ENCODE assay signal across 20 cellular contexts in genomic region chr16:69293401-69293800, GRCh38. TPM values are rescaled to one million over a fixed set of nuclear protein-coding genes. Genes with fewer than 3 reads are reported as not detected.
"Had no signal": no experiment of that assay in that cellular context is flagged by ENCODE, and none has a peak within 500 bp of the region (broad histone marks: within the 10 kb centered on the region; RNA-seq: fewer than 3 reads in every experiment).

No MANE protein-coding gene starts in this region.

- H3K4me1 Mint-ChIP-seq: activated CD8-positive, alpha-beta memory T cell treated with anti-CD3 and anti-CD28 coated beads, Interleukin-2, amount 10 ng/mL, durations not matched to agents 7 days and 5 days; activated naive CD8-positive, alpha-beta T cell treated with anti-CD3 and anti-CD28 coated beads, Interleukin-2, amount 10 ng/mL, durations not matched to agents 7 days and 5 days; mesothelial cell of epicardium; neural crest cell had no signal

- H3K36me3 Mint-ChIP-seq: activated naive CD8-positive, alpha-beta T cell treated with anti-CD3 and anti-CD28 coated beads, Interleukin-2, amount 10 ng/mL, durations not matched to agents 7 days and 5 days had no signal

- H3K27me3 Mint-ChIP-seq: activated CD8-positive, alpha-beta memory T cell treated with anti-CD3 and anti-CD28 coated beads, Interleukin-2, amount 10 ng/mL, durations not matched to agents 7 days and 5 days; activated naive CD8-positive, alpha-beta T cell treated with anti-CD3 and anti-CD28 coated beads, Interleukin-2, amount 10 ng/mL, durations not matched to agents 7 days and 5 days; effector memory CD8-positive, alpha-beta T cell had no signal

- H3K4me3 ChIP-seq: gastrocnemius medialis, heart right ventricle, lung, sigmoid colon, spleen, tibial artery had no signal

- H3K27ac ChIP-seq: brain microvascular endothelial cell, gastrocnemius medialis, heart right ventricle, sigmoid colon, spleen, tibial artery had no signal

- FAIRE-seq: urothelium cell line had no signal

- H3K9me3 Mint-ChIP-seq: activated naive CD8-positive, alpha-beta T cell treated with anti-CD3 and anti-CD28 coated beads, Interleukin-2, amount 10 ng/mL, durations not matched to agents 7 days and 5 days; effector memory CD8-positive, alpha-beta T cell; mesothelial cell of epicardium; neural crest cell; T-helper 2 cell treated with Interferon-gamma antibody and Interleukin-4, amounts not matched to agents 5 μg/mL and 100 μg/mL, for 36 hours had no signal

- H3K27ac Mint-ChIP-seq: activated CD8-positive, alpha-beta memory T cell treated with anti-CD3 and anti-CD28 coated beads, Interleukin-2, amount 10 ng/mL, durations not matched to agents 7 days and 5 days; activated naive CD8-positive, alpha-beta T cell treated with anti-CD3 and anti-CD28 coated beads, Interleukin-2, amount 10 ng/mL, durations not matched to agents 7 days and 5 days; effector memory CD8-positive, alpha-beta T cell; mesothelial cell of epicardium; T-helper 2 cell treated with Interferon-gamma antibody and Interleukin-4, amounts not matched to agents 5 μg/mL and 100 μg/mL, for 36 hours had no signal

- H3K4me3 Mint-ChIP-seq: activated CD8-positive, alpha-beta memory T cell treated with anti-CD3 and anti-CD28 coated beads, Interleukin-2, amount 10 ng/mL, durations not matched to agents 7 days and 5 days; activated naive CD8-positive, alpha-beta T cell treated with anti-CD3 and anti-CD28 coated beads, Interleukin-2, amount 10 ng/mL, durations not matched to agents 7 days and 5 days; effector memory CD8-positive, alpha-beta T cell; mesothelial cell of epicardium; neural crest cell; T-helper 2 cell treated with Interferon-gamma antibody and Interleukin-4, amounts not matched to agents 5 μg/mL and 100 μg/mL, for 36 hours had no signal

- H3K9me3 ChIP-seq: gastrocnemius medialis, heart right ventricle, sigmoid colon, spleen, tibial artery had no signal

- ATAC-seq: activated CD8-positive, alpha-beta memory T cell treated with anti-CD3 and anti-CD28 coated beads, Interleukin-2, amount 10 ng/mL, durations not matched to agents 7 days and 5 days; effector memory CD8-positive, alpha-beta T cell; gastrocnemius medialis; heart right ventricle; left colon had no signal

- H3K4me1 ChIP-seq: gastrocnemius medialis, sigmoid colon, tibial artery had no signal

- H3K36me3 ChIP-seq: brain microvascular endothelial cell, gastrocnemius medialis had no signal

- DNase-seq: activated CD4-positive, alpha-beta T cell treated with anti-CD3 and anti-CD28 coated beads, Interleukin-2, amount 50 U/mL, for 4 hours; activated CD8-positive, alpha-beta memory T cell treated with anti-CD3 and anti-CD28 coated beads, Interleukin-2, amount 10 ng/mL, durations not matched to agents 7 days and 5 days; activated gamma-delta T cell treated with Interleukin-2 at 50 U/mL for 16 hours; activated naive CD8-positive, alpha-beta T cell treated with anti-CD3 and anti-CD28 coated beads, Interleukin-2, amount 10 ng/mL, durations not matched to agents 7 days and 5 days; activated T-cell treated with anti-CD3 and anti-CD28 coated beads, Interleukin-2, amount 50 U/mL, for 1 hour; brain microvascular endothelial cell; dermis blood vessel endothelial cell; effector memory CD8-positive, alpha-beta T cell; gastrocnemius medialis; heart right ventricle; left colon; sigmoid colon; spleen; tibial artery had no signal

- H3K27me3 ChIP-seq: brain microvascular endothelial cell, gastrocnemius medialis, heart right ventricle, sigmoid colon, spleen, tibial artery had no signal

RNA-seq across cellular contexts. Expression of gene TMED6, which starts 58.2 kb away (rescaled TPM):
- total RNA-seq: epithelial cell of proximal tubule, sigmoid colon had no signal
